ENCODE assay signal across 16 cellular contexts in genomic region chr1:43537423-43538142, GRCh38. TPM values are rescaled to one million over a fixed set of nuclear protein-coding genes. Genes with fewer than 3 reads are reported as not detected.
DNase-seq lines count a peak whose midpoint lies in the region; FAIRE-seq and TF ChIP-seq lines count a peak whose summit lies in the region.
"Had no signal": no experiment of that assay in that cellular context is flagged by ENCODE, and none has a peak within 500 bp of the region (broad histone marks: within the 10 kb centered on the region; RNA-seq: fewer than 3 reads in every experiment).

No MANE protein-coding gene starts in this region.

- no peak for TF ChIP-seq CTCF in kidney (IDR thresholded peaks at IDR 0.05; ENCODE audit: borderline replicate concordance, extremely low read depth, insufficient read depth)
- TF ChIP-seq CTCF in sigmoid colon (IDR thresholded peaks at IDR 0.05): no peak

- TF ChIP-seq EP300 in sigmoid colon (IDR thresholded peaks at IDR 0.05): no peak

- peak; percentile 46 for DNase-seq in H7
- peak; percentile 57 for DNase-seq in kidney
- no peak for DNase-seq in sigmoid colon
- no peak for DNase-seq in occipital lobe (lab: John Stamatoyannopoulos, UW)
- no peak for DNase-seq in stimulated activated CD4-positive, alpha-beta T cell treated with anti-CD3 and anti-CD28 coated beads, Interleukin-1b, Interleukin-23, amount 100 ng/mL, for 48 hours
- DNase-seq in NCI-H2081 (lab: John Stamatoyannopoulos, UW): no peak
- DNase-seq in effector CD4-positive, alpha-beta T cell: no peak
- DNase-seq: activated naive CD8-positive, alpha-beta T cell treated with anti-CD3 and anti-CD28 coated beads, Interleukin-2, amount 50 U/mL, for 24 hours; NCI-H1092 treated with DMSO at 0.1 percent for 48 hours; NCI-H510A; SHP77; stimulated activated CD4-positive, alpha-beta T cell treated with anti-CD3 and anti-CD28 coated beads, Interleukin-15, amount 100 ng/mL, for 24 hours had no signal

- H3K4me1 ChIP-seq in kidney (ENCODE audit: control insufficient read depth in 1 of 2, insufficient read depth in 1 of 2, low read depth in 1 of 2, low read length in 2 of 2) (peaks cover 17 to 19% of the 10 kb centered on the region in 2 donors), sigmoid colon (peaks cover 0 to 74% (median 66%) of the 10 kb centered on the region in 4 donors)

- FAIRE-seq in kidney (lab: Jason Lieb, UNC): no peak
- FAIRE-seq: GM19239 had no signal

- intact Hi-C loops in kidney (cut with DNase I) (no loop called here), sigmoid colon (cut with DNase I) (loop anchor here (10.0 kb wide), 1 partner anchor 497 kb away; the partner anchor contains the start of gene SLC6A9)

- H3K4me3 ChIP-seq in H7 (ENCODE audit: insufficient read depth, low read depth, low read length) (no peak overlapping the region), kidney (ENCODE audit: low read length in 2 of 2) (no peak overlapping the region), sigmoid colon (no peak overlapping the region)
- H3K4me3 ChIP-seq: gastroesophageal sphincter, neural progenitor cell had no signal

- H3K36me3 ChIP-seq in H7 (replicated peaks; ENCODE audit: control insufficient read depth, insufficient read depth, low read length) (peaks cover 6% of the 10 kb centered on the region), kidney (ENCODE audit: control insufficient read depth in 1 of 2, insufficient read depth in 2 of 2, low read length in 2 of 2) (peaks cover 4 to 10% of the 10 kb centered on the region in 2 donors), sigmoid colon (peaks cover 0 to 13% (median 0%) of the 10 kb centered on the region in 4 donors)
- H3K36me3 ChIP-seq: neural progenitor cell had no signal

- no peak overlapping the region for H3K9ac ChIP-seq in kidney (ENCODE audit: low read length in 2 of 2)
- H3K9ac ChIP-seq: neural progenitor cell had no signal

- H3K27ac ChIP-seq in angular gyrus (ENCODE audit: low read depth, low read length): peak overlapping the region; percentile 8
- H3K27ac ChIP-seq in kidney (ENCODE audit: low read depth in 2 of 2, low read length in 2 of 2): no peak overlapping the region
- H3K27ac ChIP-seq in sigmoid colon: peak overlapping the region; percentile 20 to 90 (median 40)
- H3K27ac ChIP-seq: neural progenitor cell had no signal

- no peaks in the 10 kb centered on the region for H3K27me3 ChIP-seq in H7 (ENCODE audit: control insufficient read depth, insufficient read depth, low read length)
- H3K27me3 ChIP-seq in sigmoid colon: no peaks in the 10 kb centered on the region
- H3K27me3 ChIP-seq: gastroesophageal sphincter, neural progenitor cell had no signal

- 29 to 64% methylated on average over 9 of the region's 9 CpGs for WGBS in sigmoid colon, 2 donors

- H3K9me3 ChIP-seq in kidney (ENCODE audit: control insufficient read depth in 1 of 2, low read length in 2 of 2) (no peaks in the 10 kb centered on the region), sigmoid colon (no peaks in the 10 kb centered on the region)
- H3K9me3 ChIP-seq: gastroesophageal sphincter had no signal

- TF ChIP-seq POLR2A in sigmoid colon (IDR thresholded peaks at IDR 0.05): no peak

RNA-seq across cellular contexts. Expression of gene PTPRF, which starts 6.9 kb away (rescaled TPM):
- 64.1 and 79.8 TPM in 2 replicates for total RNA-seq in H7 (2014; rRNA removed; shearing (Covaris generic))
- total RNA-seq in kidney: 197 TPM
- polyA plus RNA-seq in kidney (ENCODE audit: insufficient read depth, low read depth, low replicate concordance): 39.5 TPM
- 10 to 100 TPM; 38.2 to 78.7 (median 42.9) TPM for total RNA-seq in sigmoid colon
- polyA plus RNA-seq in sigmoid colon: 100 to 1,000 TPM in 1 of 3 donors, 10 to 100 TPM in 2; 18.6 to 125 (median 31.7) TPM
- total RNA-seq in occipital lobe: 37.6 TPM

Comparison
In these comparisons a context has a peak if more than half of its experiments do, and no peak if none do; other contexts are left out.
1. DNase-seq: peak in H7 (single experiment) and kidney (single experiment); none in sigmoid colon (single experiment), occipital lobe (single experiment), stimulated activated CD4-positive, alpha-beta T cell treated with anti-CD3 and anti-CD28 coated beads, Interleukin-1b, Interleukin-23, amount 100 ng/mL, for 48 hours (single experiment), NCI-H2081 (0 of 2) and effector CD4-positive, alpha-beta T cell (single experiment).
2. H3K27ac ChIP-seq: peak in angular gyrus (single experiment) and sigmoid colon (4 of 4); none in kidney (0 of 2).